1 cellular context compared by ENCODE assay signal in the genomic region with DNA sequence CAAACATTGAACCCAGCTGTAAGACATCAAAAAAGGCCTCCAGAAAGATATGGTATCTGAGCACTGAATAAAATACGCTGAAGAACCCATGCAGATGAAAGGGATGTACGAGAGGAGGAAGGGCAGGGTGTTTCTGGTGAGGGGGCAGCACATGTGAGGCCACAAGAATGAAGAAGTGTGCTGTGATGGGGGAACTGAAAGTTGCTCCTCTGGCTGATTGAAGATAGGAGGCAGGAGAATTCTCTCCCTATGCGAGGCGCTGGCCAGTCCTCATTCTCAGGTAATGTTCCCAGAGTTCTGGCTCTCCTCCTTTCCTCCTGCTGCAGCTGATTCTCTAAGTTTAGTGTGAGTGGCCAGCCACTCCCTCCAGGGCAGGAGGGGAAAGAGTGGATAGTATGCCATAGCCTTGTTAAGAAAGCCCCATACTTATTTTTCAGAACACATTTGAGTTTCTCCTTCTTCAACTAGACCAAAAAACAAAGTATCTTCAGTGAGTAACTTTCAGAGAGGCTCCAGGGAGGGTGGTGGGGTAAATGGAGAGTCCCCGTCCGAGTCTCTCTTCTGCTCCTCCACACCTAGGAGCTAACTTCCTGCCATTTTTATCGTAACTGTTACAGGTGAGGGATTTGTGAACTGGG.
A peak's percentile ranks its signal among the peaks of the same experiment; 100 is the strongest.
TF ChIP-seq lines count a peak whose summit lies in the region.

No MANE protein-coding gene starts in this region.

TF ChIP-seq in GM12878, 131 proteins besides CTCF, POLR2A, EP300 and RAD21 (continued from another document):
- TF ChIP-seq, protein P1, sequence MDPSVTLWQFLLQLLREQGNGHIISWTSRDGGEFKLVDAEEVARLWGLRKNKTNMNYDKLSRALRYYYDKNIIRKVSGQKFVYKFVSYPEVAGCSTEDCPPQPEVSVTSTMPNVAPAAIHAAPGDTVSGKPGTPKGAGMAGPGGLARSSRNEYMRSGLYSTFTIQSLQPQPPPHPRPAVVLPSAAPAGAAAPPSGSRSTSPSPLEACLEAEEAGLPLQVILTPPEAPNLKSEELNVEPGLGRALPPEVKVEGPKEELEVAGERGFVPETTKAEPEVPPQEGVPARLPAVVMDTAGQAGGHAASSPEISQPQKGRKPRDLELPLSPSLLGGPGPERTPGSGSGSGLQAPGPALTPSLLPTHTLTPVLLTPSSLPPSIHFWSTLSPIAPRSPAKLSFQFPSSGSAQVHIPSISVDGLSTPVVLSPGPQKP (IDR thresholded peaks at IDR 0.05; ENCODE audit: low read depth, low read length) = no peak
- TF ChIP-seq HDGF (IDR thresholded peaks at IDR 0.05) = no peak
- TF ChIP-seq MEF2B (IDR thresholded peaks at IDR 0.05; ENCODE audit: partially characterized antibody, poor library complexity, severe bottlenecking) = peak; percentile 47
- no peak for TF ChIP-seq WRNIP1 (IDR thresholded peaks at IDR 0.05; ENCODE audit: borderline replicate concordance, low read depth, low read length)
- TF ChIP-seq, protein P2, sequence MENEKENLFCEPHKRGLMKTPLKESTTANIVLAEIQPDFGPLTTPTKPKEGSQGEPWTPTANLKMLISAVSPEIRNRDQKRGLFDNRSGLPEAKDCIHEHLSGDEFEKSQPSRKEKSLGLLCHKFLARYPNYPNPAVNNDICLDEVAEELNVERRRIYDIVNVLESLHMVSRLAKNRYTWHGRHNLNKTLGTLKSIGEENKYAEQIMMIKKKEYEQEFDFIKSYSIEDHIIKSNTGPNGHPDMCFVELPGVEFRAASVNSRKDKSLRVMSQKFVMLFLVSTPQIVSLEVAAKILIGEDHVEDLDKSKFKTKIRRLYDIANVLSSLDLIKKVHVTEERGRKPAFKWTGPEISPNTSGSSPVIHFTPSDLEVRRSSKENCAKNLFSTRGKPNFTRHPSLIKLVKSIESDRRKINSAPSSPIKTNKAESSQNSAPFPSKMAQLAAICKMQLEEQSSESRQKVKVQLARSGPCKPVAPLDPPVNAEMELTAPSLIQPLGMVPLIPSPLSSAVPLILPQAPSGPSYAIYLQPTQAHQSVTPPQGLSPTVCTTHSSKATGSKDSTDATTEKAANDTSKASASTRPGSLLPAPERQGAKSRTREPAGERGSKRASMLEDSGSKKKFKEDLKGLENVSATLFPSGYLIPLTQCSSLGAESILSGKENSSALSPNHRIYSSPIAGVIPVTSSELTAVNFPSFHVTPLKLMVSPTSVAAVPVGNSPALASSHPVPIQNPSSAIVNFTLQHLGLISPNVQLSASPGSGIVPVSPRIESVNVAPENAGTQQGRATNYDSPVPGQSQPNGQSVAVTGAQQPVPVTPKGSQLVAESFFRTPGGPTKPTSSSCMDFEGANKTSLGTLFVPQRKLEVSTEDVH (IDR thresholded peaks at IDR 0.05; ENCODE audit: low read depth, partially characterized antibody) = no peak
- TF ChIP-seq RCOR1 (conservative IDR thresholded peaks at IDR 0.05; ENCODE audit: low read depth, low read length) = peak; percentile 94; the same call in 1 of the 2 replicates
- TF ChIP-seq EGR1 (IDR thresholded peaks at IDR 0.05; ENCODE audit: borderline replicate concordance in 1 of 2, low read depth in 2 of 2, low read length in 2 of 2) = peak in 1 of 2 experiments; percentile 52; a peak in 1 of 3 replicates
- peak; percentile 82 for TF ChIP-seq TCF12 (IDR thresholded peaks at IDR 0.05; ENCODE audit: low read depth, low read length)
- TF ChIP-seq PML (IDR thresholded peaks at IDR 0.05; ENCODE audit: low read length) = peak; percentile 47; the same call in 1 of the 2 replicates
- no peak for TF ChIP-seq RBBP5 (conservative IDR thresholded peaks at IDR 0.05)
- TF ChIP-seq, protein P3, sequence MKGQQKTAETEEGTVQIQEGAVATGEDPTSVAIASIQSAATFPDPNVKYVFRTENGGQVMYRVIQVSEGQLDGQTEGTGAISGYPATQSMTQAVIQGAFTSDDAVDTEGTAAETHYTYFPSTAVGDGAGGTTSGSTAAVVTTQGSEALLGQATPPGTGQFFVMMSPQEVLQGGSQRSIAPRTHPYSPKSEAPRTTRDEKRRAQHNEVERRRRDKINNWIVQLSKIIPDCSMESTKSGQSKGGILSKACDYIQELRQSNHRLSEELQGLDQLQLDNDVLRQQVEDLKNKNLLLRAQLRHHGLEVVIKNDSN (IDR thresholded peaks at IDR 0.05; ENCODE audit: borderline replicate concordance, extremely low read length, insufficient read depth, low read depth, low read length) = no peak
- TF ChIP-seq DPF2 (IDR thresholded peaks at IDR 0.05) = peak; percentile 97
- no peak for TF ChIP-seq JUND (IDR thresholded peaks at IDR 0.05; ENCODE audit: low read depth, low read length)
- TF ChIP-seq, protein P4, sequence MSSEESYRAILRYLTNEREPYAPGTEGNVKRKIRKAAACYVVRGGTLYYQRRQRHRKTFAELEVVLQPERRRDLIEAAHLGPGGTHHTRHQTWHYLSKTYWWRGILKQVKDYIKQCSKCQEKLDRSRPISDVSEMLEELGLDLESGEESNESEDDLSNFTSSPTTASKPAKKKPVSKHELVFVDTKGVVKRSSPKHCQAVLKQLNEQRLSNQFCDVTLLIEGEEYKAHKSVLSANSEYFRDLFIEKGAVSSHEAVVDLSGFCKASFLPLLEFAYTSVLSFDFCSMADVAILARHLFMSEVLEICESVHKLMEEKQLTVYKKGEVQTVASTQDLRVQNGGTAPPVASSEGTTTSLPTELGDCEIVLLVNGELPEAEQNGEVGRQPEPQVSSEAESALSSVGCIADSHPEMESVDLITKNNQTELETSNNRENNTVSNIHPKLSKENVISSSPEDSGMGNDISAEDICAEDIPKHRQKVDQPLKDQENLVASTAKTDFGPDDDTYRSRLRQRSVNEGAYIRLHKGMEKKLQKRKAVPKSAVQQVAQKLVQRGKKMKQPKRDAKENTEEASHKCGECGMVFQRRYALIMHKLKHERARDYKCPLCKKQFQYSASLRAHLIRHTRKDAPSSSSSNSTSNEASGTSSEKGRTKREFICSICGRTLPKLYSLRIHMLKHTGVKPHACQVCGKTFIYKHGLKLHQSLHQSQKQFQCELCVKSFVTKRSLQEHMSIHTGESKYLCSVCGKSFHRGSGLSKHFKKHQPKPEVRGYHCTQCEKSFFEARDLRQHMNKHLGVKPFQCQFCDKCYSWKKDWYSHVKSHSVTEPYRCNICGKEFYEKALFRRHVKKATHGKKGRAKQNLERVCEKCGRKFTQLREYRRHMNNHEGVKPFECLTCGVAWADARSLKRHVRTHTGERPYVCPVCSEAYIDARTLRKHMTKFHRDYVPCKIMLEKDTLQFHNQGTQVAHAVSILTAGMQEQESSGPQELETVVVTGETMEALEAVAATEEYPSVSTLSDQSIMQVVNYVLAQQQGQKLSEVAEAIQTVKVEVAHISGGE (CRISPR knock-in tag; IDR thresholded peaks at IDR 0.05) = no peak
